In genomic region chr6:163718537-163718936, GRCh38 we compare ENCODE assay signal across 20 cellular contexts.
"Had no signal": no experiment of that assay in that cellular context is flagged by ENCODE, and none has a peak within 500 bp of the region (broad histone marks: within the 10 kb centered on the region; RNA-seq: fewer than 3 reads in every experiment).

No MANE protein-coding gene starts in this region.

- H3K27ac Mint-ChIP-seq: activated CD4-positive, alpha-beta T cell treated with anti-CD3 and anti-CD28 coated beads for 36 hours; activated naive CD4-positive, alpha-beta T cell treated with anti-CD3 and anti-CD28 coated beads, Interleukin-2, amount 10 ng/mL, durations not matched to agents 7 days and 5 days; activated T-cell treated with anti-CD3 and anti-CD28 coated beads, Interleukin-2, amount 50 U/mL, for 72 hours; natural killer cell treated with Interleukin-12 subunit alpha and Interleukin-12 subunit beta and Interleukin-15 and Interleukin-18, amount 100 ng/mL, for 72 hours; WTC11 had no signal

- H3K27ac ChIP-seq: colonic mucosa, esophagus muscularis mucosa, left lung, neutrophil, ovary, prostate gland, upper lobe of right lung had no signal

- H3K36me3 Mint-ChIP-seq: activated naive CD4-positive, alpha-beta T cell treated with anti-CD3 and anti-CD28 coated beads, Interleukin-2, amount 10 ng/mL, durations not matched to agents 7 days and 5 days; natural killer cell treated with Interleukin-12 subunit alpha and Interleukin-12 subunit beta and Interleukin-15 and Interleukin-18, amount 100 ng/mL, for 72 hours; WTC11 had no signal

- H3K9me3 Mint-ChIP-seq: activated naive CD4-positive, alpha-beta T cell treated with anti-CD3 and anti-CD28 coated beads, Interleukin-2, amount 10 ng/mL, durations not matched to agents 7 days and 5 days; natural killer cell treated with Interleukin-12 subunit alpha and Interleukin-12 subunit beta and Interleukin-15 and Interleukin-18, amount 100 ng/mL, for 72 hours; WTC11 had no signal

- DNase-seq: activated CD4-positive, alpha-beta T cell treated with anti-CD3 and anti-CD28 coated beads for 36 hours; activated CD4-positive, alpha-beta T cell treated with anti-CD3 and anti-CD28 coated beads, Interleukin-2, amount 50 U/mL, for 4 hours; activated effector memory CD4-positive, alpha-beta T cell treated with anti-CD3 and anti-CD28 coated beads, Interleukin-2, amount 50 U/mL, for 16 hours; activated naive CD4-positive, alpha-beta T cell treated with anti-CD3 and anti-CD28 coated beads, Interleukin-2, amount 10 ng/mL, durations not matched to agents 7 days and 5 days; activated T-cell treated with anti-CD3 and anti-CD28 coated beads, Interleukin-2, amount 50 U/mL, for 72 hours; amygdala; colonic mucosa; hippocampal formation; kidney glomerular epithelial cell; left lung; midbrain; ovary; stimulated activated CD4-positive, alpha-beta T cell treated with anti-CD3 and anti-CD28 coated beads, Interleukin-2, amount 100 ng/mL, for 48 hours; stimulated activated naive CD8-positive, alpha-beta T cell treated with anti-CD3 and anti-CD28 coated beads, Interleukin-15, Interleukin-2, amounts not matched to agents 100 U/mL and 50 U/mL, for 24 hours had no signal

- H3K4me1 ChIP-seq: colonic mucosa, esophagus muscularis mucosa, left lung, prostate gland, upper lobe of right lung had no signal

- ATAC-seq: activated CD4-positive, alpha-beta T cell treated with anti-CD3 and anti-CD28 coated beads for 36 hours; activated T-cell treated with anti-CD3 and anti-CD28 coated beads, Interleukin-2, amount 50 U/mL, for 72 hours; natural killer cell treated with Interleukin-12 subunit alpha and Interleukin-12 subunit beta and Interleukin-15 and Interleukin-18, amount 100 ng/mL, for 72 hours; stimulated activated naive CD8-positive, alpha-beta T cell treated with anti-CD3 and anti-CD28 coated beads, Interleukin-15, Interleukin-2, amounts not matched to agents 100 U/mL and 50 U/mL, for 24 hours; WTC11 had no signal

- H3K4me3 ChIP-seq: colonic mucosa, esophagus muscularis mucosa, left lung, ovary, prostate gland, upper lobe of right lung had no signal

- H3K27me3 ChIP-seq: colonic mucosa, esophagus muscularis mucosa, left lung, neutrophil, ovary, upper lobe of right lung had no signal

- H3K36me3 ChIP-seq: colonic mucosa, esophagus muscularis mucosa, left lung, neutrophil, ovary, prostate gland, upper lobe of right lung had no signal

- H3K4me3 Mint-ChIP-seq: activated CD4-positive, alpha-beta T cell treated with anti-CD3 and anti-CD28 coated beads for 36 hours; activated naive CD4-positive, alpha-beta T cell treated with anti-CD3 and anti-CD28 coated beads, Interleukin-2, amount 10 ng/mL, durations not matched to agents 7 days and 5 days; activated T-cell treated with anti-CD3 and anti-CD28 coated beads, Interleukin-2, amount 50 U/mL, for 72 hours; natural killer cell treated with Interleukin-12 subunit alpha and Interleukin-12 subunit beta and Interleukin-15 and Interleukin-18, amount 100 ng/mL, for 72 hours; WTC11 had no signal

- H3K27me3 Mint-ChIP-seq: activated CD4-positive, alpha-beta T cell treated with anti-CD3 and anti-CD28 coated beads for 36 hours had no signal

- H3K4me1 Mint-ChIP-seq: activated CD4-positive, alpha-beta T cell treated with anti-CD3 and anti-CD28 coated beads for 36 hours; activated naive CD4-positive, alpha-beta T cell treated with anti-CD3 and anti-CD28 coated beads, Interleukin-2, amount 10 ng/mL, durations not matched to agents 7 days and 5 days; WTC11 had no signal

- H3K9me3 ChIP-seq: colonic mucosa, esophagus muscularis mucosa, left lung, neutrophil, ovary, prostate gland, upper lobe of right lung had no signal
